8 cellular contexts compared by ENCODE assay signal in genomic region chr7:44572771-44573170, GRCh38. TPM values are rescaled to one million over a fixed set of nuclear protein-coding genes. Genes with fewer than 3 reads are reported as not detected.
A peak's percentile ranks its signal among the peaks of the same experiment; 100 is the strongest.
DNase-seq lines count a peak whose midpoint lies in the region; ATAC-seq, FAIRE-seq and TF ChIP-seq lines count a peak whose summit lies in the region.

No MANE protein-coding gene starts in this region.

- H3K4me3 Mint-ChIP-seq in activated naive CD4-positive, alpha-beta T cell treated with anti-CD3 and anti-CD28 coated beads for 36 hours, result peak overlapping the region; percentile 96
- H3K4me3 Mint-ChIP-seq in memory B cell, result peak overlapping the region; percentile 89

- peak overlapping the region; percentile 92 for H3K9ac ChIP-seq in GM12878 (ENCODE audit: control insufficient read depth, insufficient read depth, low read length)

- peak overlapping the region; percentile 94 for H3K4me3 ChIP-seq in GM12878
- peak overlapping the region; percentile 76 to 93 (median 86) for H3K4me3 ChIP-seq in upper lobe of left lung

- SMC1A ChIA-PET in GM12878 (lab: Charles Lee; ENCODE audit: uncharacterized antibody, unreplicated experiment), result interaction anchor here (1.0 to 4.1 kb wide), 3 partner anchors 8 to 309 kb away, joined by 3 to 17 read pairs (median 3); partner anchors contain the start of gene H2AZ2

- H3K4me1 ChIP-seq in GM12878 (ENCODE audit: control insufficient read depth, insufficient read depth, low read length) (peaks cover 11% of the 10 kb centered on the region), upper lobe of left lung (peaks cover 18 to 32% (median 21%) of the 10 kb centered on the region in 4 donors)

- BruUV-seq in GM12878 (replicated peaks; lab: Mats Ljungman, UMichigan), result no TSS peak

- no peak for ATAC-seq in GM12878
- no peak for ATAC-seq in memory B cell (ENCODE audit: low read depth)
- ATAC-seq in upper lobe of left lung (ENCODE audit: low FRiP score in 2 of 2), result no peak
- no peak for ATAC-seq in HG02571 (IDR thresholded peaks at IDR 0.05; ENCODE audit: unreplicated experiment)
- no peak for ATAC-seq in HG02763 (IDR thresholded peaks at IDR 0.05; ENCODE audit: unreplicated experiment)

- WGBS in GM12878 (ENCODE audit: insufficient coverage, insufficient replicate concordance, low lambda C conversion rate, missing lambda C conversion rate), result 42% methylated on average over 5 of the region's 5 CpGs
- 60 to 66% methylated on average over 1 to 5 of the region's 5 CpGs for WGBS in upper lobe of left lung, 2 donors

- H3K27ac ChIP-seq in GM12878 (ENCODE audit: control insufficient read depth, insufficient read depth) (peak overlapping the region; percentile 94; the same call in 1 of the 2 replicates), upper lobe of left lung (peak overlapping the region in 2 of 4 donors; percentile 83 to 93)

- H3K27me3 ChIP-seq in GM12878 (replicated peaks in 1 of 2; ENCODE audit: control insufficient read depth in 2 of 2, insufficient read depth in 2 of 2, low read length in 1 of 2) (no peaks in the 10 kb centered on the region), upper lobe of left lung (no peaks in the 10 kb centered on the region)

- TF ChIP-seq CTCF in GM12878 (IDR thresholded peaks at IDR 0.05 in 2 of 3, conservative IDR thresholded peaks at IDR 0.05 in 1 of 3; ENCODE audit: control insufficient read depth in 2 of 3, extremely low read depth in 1 of 3, insufficient read depth in 1 of 3, low read depth in 3 of 3, low read length in 3 of 3), result no peak
- no peak for TF ChIP-seq CTCF in upper lobe of left lung (IDR thresholded peaks at IDR 0.05)

- H4K20me1 ChIP-seq in GM12878 (ENCODE audit: control insufficient read depth, insufficient read depth), result no peaks in the 10 kb centered on the region; the same call in 1 of the 2 replicates

- H3K4me1 Mint-ChIP-seq in activated naive CD4-positive, alpha-beta T cell treated with anti-CD3 and anti-CD28 coated beads for 36 hours (ENCODE audit: low read depth), result peaks cover 51% of the 10 kb centered on the region
- peaks cover 26% of the 10 kb centered on the region for H3K4me1 Mint-ChIP-seq in memory B cell

- H2AFZ ChIP-seq in GM12878 (ENCODE audit: control insufficient read depth, low read depth, low read length), result no peak overlapping the region

- H3K9me3 Mint-ChIP-seq in activated naive CD4-positive, alpha-beta T cell treated with anti-CD3 and anti-CD28 coated beads for 36 hours, result no peaks in the 10 kb centered on the region
- no peaks in the 10 kb centered on the region for H3K9me3 Mint-ChIP-seq in memory B cell

- H3K36me3 Mint-ChIP-seq in activated naive CD4-positive, alpha-beta T cell treated with anti-CD3 and anti-CD28 coated beads for 36 hours (ENCODE audit: low read depth), result peaks cover 64% of the 10 kb centered on the region
- peaks cover 24% of the 10 kb centered on the region for H3K36me3 Mint-ChIP-seq in memory B cell

- RAD21 ChIA-PET in GM12878 (lab: Charles Lee; ENCODE audit: unreplicated experiment), result interaction anchor here (1.2 to 1.7 kb wide), 3 partner anchors 8 to 276 kb away, joined by 5 to 9 read pairs (median 5); partner anchors contain the start of gene TMED4

- peak overlapping the region; percentile 85 for H3K4me2 ChIP-seq in GM12878 (ENCODE audit: control insufficient read depth, insufficient read depth)

- no peak for TF ChIP-seq EP300 in GM12878 (IDR thresholded peaks at IDR 0.05; ENCODE audit: borderline replicate concordance in 1 of 2, control insufficient read depth in 1 of 2, low read depth in 2 of 2, low read length in 2 of 2)
- TF ChIP-seq EP300 in upper lobe of left lung (IDR thresholded peaks at IDR 0.05), result no peak

- H3K36me3 ChIP-seq in GM12878 (ENCODE audit: control insufficient read depth in 2 of 2, insufficient read depth in 2 of 2, low read length in 1 of 2), result peaks cover 25 to 41% of the 10 kb centered on the region in 2 experiments
- peaks cover 44 to 73% (median 49%) of the 10 kb centered on the region in 4 donors for H3K36me3 ChIP-seq in upper lobe of left lung

- TF ChIP-seq POLR2A in GM12878 (IDR thresholded peaks at IDR 0.05; ENCODE audit: low read depth, low read length) (no peak; the same call in 1 of the 2 replicates), upper lobe of left lung (IDR thresholded peaks at IDR 0.05) (no peak)

- H3K9me3 ChIP-seq in GM12878 (replicated peaks; ENCODE audit: control insufficient read depth, insufficient read depth, low read length) (no peaks in the 10 kb centered on the region), upper lobe of left lung (no peaks in the 10 kb centered on the region)

- CTCF ChIA-PET in activated naive CD4-positive, alpha-beta T cell treated with anti-CD3 and anti-CD28 coated beads for 36 hours (lab: Charles Lee), result interaction anchor here (0.6 to 5.1 kb wide), 6 partner anchors 8 to 332 kb away, joined by 3 to 34 read pairs (median 3); partner anchors contain the start of gene NUDCD3
- CTCF ChIA-PET in GM12878 (lab: Yijun Ruan, JAX), result interaction anchor here (1.4 to 4.4 kb wide), 3 partner anchors 8 to 331 kb away, joined by 6 to 23 read pairs (median 6); partner anchors contain the start of gene TMED4

- H3K27me3 Mint-ChIP-seq in activated naive CD4-positive, alpha-beta T cell treated with anti-CD3 and anti-CD28 coated beads for 36 hours (ENCODE audit: low read depth), result no peaks in the 10 kb centered on the region
- no peaks in the 10 kb centered on the region for H3K27me3 Mint-ChIP-seq in memory B cell

- POLR2A ChIA-PET in GM12878 (lab: Charles Lee), result interaction anchor here (0.9 to 3.0 kb wide), 7 partner anchors 9 to 279 kb away, joined by 3 to 18 read pairs (median 5); partner anchors contain the start of gene TMED4

- DNase-seq in activated naive CD4-positive, alpha-beta T cell treated with anti-CD3 and anti-CD28 coated beads for 36 hours, result no peak
- no peak for DNase-seq in activated naive CD4-positive, alpha-beta T cell treated with anti-CD3 and anti-CD28 coated beads, Interleukin-2, amount 50 U/mL, for 16 hours
- DNase-seq in GM12878 (ENCODE audit: low read depth, low spot score), result no peak
- no peak for DNase-seq in memory B cell (ENCODE audit: low spot score in 2 of 2)
- no peak for DNase-seq in upper lobe of left lung
- no peak for DNase-seq in SHP77 treated with DMSO at 0.1 percent for 48 hours (lab: John Stamatoyannopoulos, UW)

- peak overlapping the region; percentile 93 for H3K27ac Mint-ChIP-seq in activated naive CD4-positive, alpha-beta T cell treated with anti-CD3 and anti-CD28 coated beads for 36 hours
- H3K27ac Mint-ChIP-seq in memory B cell, result peak overlapping the region; percentile 94

- in situ Hi-C loops in GM12878 (cut with MboI), result no loop called here

- FAIRE-seq in GM12878 (lab: Jason Lieb, UNC), result no peak

- H3K79me2 ChIP-seq in GM12878 (ENCODE audit: control insufficient read depth, insufficient read depth, low read length), result peaks cover 35% of the 10 kb centered on the region

- intact Hi-C loops in activated naive CD4-positive, alpha-beta T cell treated with anti-CD3 and anti-CD28 coated beads for 36 hours (cut with micrococcal nuclease), result loop anchor here (2.0 to 5.0 kb wide), 2 partner anchors 82 to 490 kb away; partner anchors contain the start of genes NUDCD3 and POLM
- intact Hi-C loops in GM12878 (cut with micrococcal nuclease; ENCODE audit: unreplicated experiment), result no loop called here

- TF ChIP-seq RAD21 in GM12878 (IDR thresholded peaks at IDR 0.05; ENCODE audit: insufficient read depth, low read depth, low read length), result no peak

RNA-seq across cellular contexts. Expression of gene DDX56, which starts 0.9 kb away (rescaled TPM):
- total RNA-seq in activated naive CD4-positive, alpha-beta T cell treated with anti-CD3 and anti-CD28 coated beads for 36 hours, result 10 to 100 TPM; 65.8 to 74.0 TPM
- total RNA-seq in GM12878 (2013; cell fraction: nucleolus; rRNA removed), result 56.8 and 76.3 TPM in 2 replicates
- total RNA-seq in GM12878 (2014; rRNA removed) (93.2 and 97.4 TPM in 2 replicates), GM12878 (2014; rRNA removed; fragmentation: Illumina TruSeq; extraction: Trizol) (51.5 and 52.1 TPM in 2 replicates), GM12878 (2021) (86.3 and 92.4 TPM in 2 replicates), upper lobe of left lung (100 to 1,000 TPM in 1 of 6 donors, 10 to 100 TPM in 5; 37.6 to 105 (median 57.0) TPM)
- polyA plus RNA-seq in GM12878 (2011; ENCODE audit: low read depth), result 40.2 TPM
- polyA plus RNA-seq in GM12878 (2011; rRNA removed) (56.0 and 82.9 TPM in 2 replicates), GM12878 (2014; fragmentation: Illumina TruSeq; extraction: Trizol) (39.1 and 78.1 TPM in 2 replicates), GM12878 (2014; fragmentation: Nextera tagmentation; extraction: Ambion mirVana) (10 to 100 TPM; 19.8 to 48.3 TPM), GM12878 (2014; rRNA removed) (79.6 and 93.8 TPM in 2 replicates), GM12878 (2016; fragmentation: Nextera tagmentation; extraction: Ambion mirVana) (100 to 1,000 TPM; 127 to 136 TPM)
- polyA plus RNA-seq in GM12878 (2011; cell fraction: cytosol; rRNA removed), result 85.7 and 112 TPM in 2 replicates
- polyA plus RNA-seq in GM12878 (2011; cell fraction: nucleus; rRNA removed), result 182 and 194 TPM in 2 replicates
- polyA plus RNA-seq in GM12878 (2012), result 57.3 and 65.1 TPM in 2 replicates
- 75.0 and 100 TPM in 2 replicates for polyA minus RNA-seq in GM12878 (2011; rRNA and poly(A)+ RNA removed)
- polyA minus RNA-seq in GM12878 (2011; cell fraction: cytosol; rRNA and poly(A)+ RNA removed), result 26.6 and 29.3 TPM in 2 replicates
- 51.5 and 87.5 TPM in 2 replicates for polyA minus RNA-seq in GM12878 (2011; cell fraction: nucleus; rRNA and poly(A)+ RNA removed)

RNA-seq across cellular contexts. Expression of gene TMED4, which starts 9.3 kb away (rescaled TPM):
- total RNA-seq in activated naive CD4-positive, alpha-beta T cell treated with anti-CD3 and anti-CD28 coated beads for 36 hours, result 10 to 100 TPM; 77.3 to 81.8 TPM
- total RNA-seq in GM12878 (2013; cell fraction: nucleolus; rRNA removed), result 141 and 178 TPM in 2 replicates
- total RNA-seq in GM12878 (2014; rRNA removed), result 71.3 and 75.3 TPM in 2 replicates
- total RNA-seq in GM12878 (2014; rRNA removed; fragmentation: Illumina TruSeq; extraction: Trizol), result 39.1 and 41.4 TPM in 2 replicates
- total RNA-seq in GM12878 (2021), result 41.6 and 48.1 TPM in 2 replicates
- polyA plus RNA-seq in GM12878 (2011; ENCODE audit: low read depth), result 49.3 TPM
- 67.1 and 69.8 TPM in 2 replicates for polyA plus RNA-seq in GM12878 (2011; rRNA removed)
- 82.6 and 87.1 TPM in 2 replicates for polyA plus RNA-seq in GM12878 (2011; cell fraction: cytosol; rRNA removed)
- polyA plus RNA-seq in GM12878 (2011; cell fraction: nucleus; rRNA removed), result 70.6 and 72.2 TPM in 2 replicates
- 51.2 and 51.5 TPM in 2 replicates for polyA plus RNA-seq in GM12878 (2012)
- polyA plus RNA-seq in GM12878 (2014; fragmentation: Illumina TruSeq; extraction: Trizol), result 37.3 and 38.9 TPM in 2 replicates
- polyA plus RNA-seq in GM12878 (2014; fragmentation: Nextera tagmentation; extraction: Ambion mirVana), result 10 to 100 TPM; 20.8 to 21.0 TPM
- 48.1 and 53.9 TPM in 2 replicates for polyA plus RNA-seq in GM12878 (2014; rRNA removed)
- 10 to 100 TPM; 55.6 to 57.4 TPM for polyA plus RNA-seq in GM12878 (2016; fragmentation: Nextera tagmentation; extraction: Ambion mirVana)
- 58.4 and 72.4 TPM in 2 replicates for polyA minus RNA-seq in GM12878 (2011; rRNA and poly(A)+ RNA removed)
- 28.4 and 31.1 TPM in 2 replicates for polyA minus RNA-seq in GM12878 (2011; cell fraction: cytosol; rRNA and poly(A)+ RNA removed)
- 33.5 and 53.0 TPM in 2 replicates for polyA minus RNA-seq in GM12878 (2011; cell fraction: nucleus; rRNA and poly(A)+ RNA removed)
- 100 to 1,000 TPM in 4 of 6 donors, 10 to 100 TPM in 2; 78.8 to 205 (median 126) TPM for total RNA-seq in upper lobe of left lung

RNA-seq across cellular contexts. Expression of gene NPC1L1, which starts 31.6 kb away (rescaled TPM):
- not detected for total RNA-seq in activated naive CD4-positive, alpha-beta T cell treated with anti-CD3 and anti-CD28 coated beads for 36 hours
- total RNA-seq in GM12878 (2013; cell fraction: nucleolus; rRNA removed), result 0.15 TPM in 1 of 2 replicates, not detected in the other
- total RNA-seq in GM12878 (2014; rRNA removed), result 0.11 TPM in 1 of 2 replicates, not detected in the other
- not detected in 2 replicates for total RNA-seq in GM12878 (2014; rRNA removed; fragmentation: Illumina TruSeq; extraction: Trizol)
- 0.08 TPM in 1 of 2 replicates, not detected in the other for total RNA-seq in GM12878 (2021)
- not detected for polyA plus RNA-seq in GM12878 (2011; ENCODE audit: low read depth)
- 0.37 and 0.90 TPM in 2 replicates for polyA plus RNA-seq in GM12878 (2011; rRNA removed)
- 0.87 and 1.0 TPM in 2 replicates for polyA plus RNA-seq in GM12878 (2011; cell fraction: cytosol; rRNA removed)
- 4.4 and 6.9 TPM in 2 replicates for polyA plus RNA-seq in GM12878 (2011; cell fraction: nucleus; rRNA removed)
- polyA plus RNA-seq in GM12878 (2012), result 0.01 and 0.03 TPM in 2 replicates
- polyA plus RNA-seq in GM12878 (2014; fragmentation: Illumina TruSeq; extraction: Trizol), result 0.01 TPM in 1 of 2 replicates, not detected in the other
- polyA plus RNA-seq in GM12878 (2014; fragmentation: Nextera tagmentation; extraction: Ambion mirVana), result not detected
- polyA plus RNA-seq in GM12878 (2014; rRNA removed), result 0.03 TPM in 1 of 2 replicates, not detected in the other
- polyA plus RNA-seq in GM12878 (2016; fragmentation: Nextera tagmentation; extraction: Ambion mirVana), result not detected
- 0.66 and 1.6 TPM in 2 replicates for polyA minus RNA-seq in GM12878 (2011; rRNA and poly(A)+ RNA removed)
- 0.40 and 0.62 TPM in 2 replicates for polyA minus RNA-seq in GM12878 (2011; cell fraction: cytosol; rRNA and poly(A)+ RNA removed)
- polyA minus RNA-seq in GM12878 (2011; cell fraction: nucleus; rRNA and poly(A)+ RNA removed), result 1.6 and 2.1 TPM in 2 replicates
- under 1 TPM in 3 of 6 donors, not detected in 3; 0.06 to 0.55 (median 0.30) TPM for total RNA-seq in upper lobe of left lung

RNA-seq across cellular contexts. Expression of gene OGDH, which starts 33.7 kb away (rescaled TPM):
- 10 to 100 TPM; 73.9 to 78.4 TPM for total RNA-seq in activated naive CD4-positive, alpha-beta T cell treated with anti-CD3 and anti-CD28 coated beads for 36 hours
- total RNA-seq in GM12878 (2013; cell fraction: nucleolus; rRNA removed), result 59.5 and 66.5 TPM in 2 replicates
- total RNA-seq in GM12878 (2014; rRNA removed) (60.6 and 63.5 TPM in 2 replicates), GM12878 (2014; rRNA removed; fragmentation: Illumina TruSeq; extraction: Trizol) (20.5 and 23.1 TPM in 2 replicates), GM12878 (2021) (103 and 104 TPM in 2 replicates), upper lobe of left lung (100 to 1,000 TPM in 4 of 6 donors, 10 to 100 TPM in 2; 76.1 to 160 (median 134) TPM)
- polyA plus RNA-seq in GM12878 (2011; ENCODE audit: low read depth), result 21.1 TPM
- polyA plus RNA-seq in GM12878 (2011; rRNA removed) (16.7 and 33.8 TPM in 2 replicates), GM12878 (2014; fragmentation: Illumina TruSeq; extraction: Trizol) (39.9 and 56.7 TPM in 2 replicates), GM12878 (2014; fragmentation: Nextera tagmentation; extraction: Ambion mirVana) (1 to 10 TPM; 4.1 to 4.2 TPM), GM12878 (2014; rRNA removed) (44.7 and 49.1 TPM in 2 replicates), GM12878 (2016; fragmentation: Nextera tagmentation; extraction: Ambion mirVana) (10 to 100 TPM; 52.0 to 53.2 TPM)
- 49.7 and 61.0 TPM in 2 replicates for polyA plus RNA-seq in GM12878 (2011; cell fraction: cytosol; rRNA removed)
- 98.8 and 106 TPM in 2 replicates for polyA plus RNA-seq in GM12878 (2011; cell fraction: nucleus; rRNA removed)
- 38.1 and 42.9 TPM in 2 replicates for polyA plus RNA-seq in GM12878 (2012)
- polyA minus RNA-seq in GM12878 (2011; rRNA and poly(A)+ RNA removed), result 87.7 and 88.6 TPM in 2 replicates
- 34.1 and 34.2 TPM in 2 replicates for polyA minus RNA-seq in GM12878 (2011; cell fraction: cytosol; rRNA and poly(A)+ RNA removed)
- polyA minus RNA-seq in GM12878 (2011; cell fraction: nucleus; rRNA and poly(A)+ RNA removed), result 25.9 and 35.4 TPM in 2 replicates
